10 cellular contexts compared by ENCODE assay signal in the genomic region with DNA sequence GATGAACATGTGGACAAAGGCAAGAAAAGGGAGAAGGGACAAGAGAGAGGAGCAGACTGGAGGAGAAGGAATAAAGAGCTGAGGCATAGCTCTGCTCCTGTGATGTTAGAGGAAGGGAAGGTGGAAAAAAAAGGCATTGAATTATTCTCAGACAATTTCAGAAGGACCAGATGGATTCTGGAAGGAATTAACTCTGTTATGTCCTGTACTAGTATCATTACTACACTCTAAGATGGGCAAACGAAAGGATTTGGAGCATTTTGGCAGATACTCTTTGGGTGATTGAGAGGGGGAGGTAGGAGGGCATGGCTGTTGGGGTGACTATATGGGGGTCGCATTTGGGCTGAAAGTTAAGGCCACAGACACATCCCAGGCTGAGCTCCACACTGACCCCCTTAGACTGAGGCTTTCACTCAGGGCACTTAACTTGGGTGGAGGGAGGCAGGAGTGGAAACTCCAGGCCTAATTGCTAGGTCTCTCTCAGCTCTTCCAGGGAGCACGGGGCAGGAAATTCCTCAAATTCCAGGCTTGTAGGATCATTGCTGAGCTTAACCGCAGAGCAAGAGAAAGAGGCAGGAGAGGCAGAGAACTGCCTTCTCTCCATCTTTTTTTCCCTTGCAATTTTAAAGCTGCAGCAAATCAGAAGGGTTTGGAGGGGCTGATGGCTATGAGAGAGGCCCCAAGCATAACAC. TPM values are rescaled to one million over a fixed set of nuclear protein-coding genes. Genes with fewer than 3 reads are reported as not detected.
A peak's percentile ranks its signal among the peaks of the same experiment; 100 is the strongest.
DNase-seq lines count a peak whose midpoint lies in the region; ATAC-seq and TF ChIP-seq lines count a peak whose summit lies in the region.
"Had no signal": no experiment of that assay in that cellular context is flagged by ENCODE, and none has a peak within 500 bp of the region (broad histone marks: within the 10 kb centered on the region; RNA-seq: fewer than 3 reads in every experiment).

No MANE protein-coding gene starts in this region.

- peaks cover 61 to 73% of the 10 kb centered on the region in 2 donors for H3K27me3 Mint-ChIP-seq in effector memory CD8-positive, alpha-beta T cell

- H3K4me3 ChIP-seq in kidney epithelial cell (ENCODE audit: low read depth, low read length): no peak overlapping the region

- peak; percentile 89 for DNase-seq in HS-5 (ENCODE audit: low read depth)
- peak in 1 of 61 donors; percentile 63 for DNase-seq in caudate nucleus (lab: John Stamatoyannopoulos, UW)
- DNase-seq in kidney epithelial cell (ENCODE audit: low read depth): peak; percentile 88
- DNase-seq in stromal cell of bone marrow (ENCODE audit: low read depth): peak; percentile 89
- no peak for DNase-seq in amygdala (lab: John Stamatoyannopoulos, UW)
- DNase-seq in effector memory CD8-positive, alpha-beta T cell: no peak
- DNase-seq in stimulated activated naive CD8-positive, alpha-beta T cell treated with anti-CD3 and anti-CD28 coated beads, Interleukin-15, Interleukin-2, amounts not matched to agents 100 U/mL and 50 U/mL, for 24 hours: no peak
- DNase-seq: stimulated activated CD4-positive, alpha-beta T cell treated with anti-CD3 and anti-CD28 coated beads, Interleukin-4, amount 100 ng/mL, for 4 hours had no signal

- H3K9me3 Mint-ChIP-seq in effector memory CD8-positive, alpha-beta T cell: no peaks in the 10 kb centered on the region

- H3K36me3 ChIP-seq in kidney epithelial cell (ENCODE audit: control insufficient read depth, insufficient read depth, low read length): no peaks in the 10 kb centered on the region

- peak overlapping the region; percentile 54 for H3K27ac ChIP-seq in caudate nucleus (ENCODE audit: low read depth, low read length)

- H3K36me3 Mint-ChIP-seq in effector memory CD8-positive, alpha-beta T cell (ENCODE audit: insufficient read depth): no peaks in the 10 kb centered on the region

- no peaks in the 10 kb centered on the region for H3K27me3 ChIP-seq in kidney epithelial cell (ENCODE audit: control insufficient read depth, insufficient read depth, low read length)

- no peaks in the 10 kb centered on the region for H3K4me1 Mint-ChIP-seq in effector memory CD8-positive, alpha-beta T cell (ENCODE audit: low read depth in 2 of 2)

- no peak for ATAC-seq in HG02885 (IDR thresholded peaks at IDR 0.05; ENCODE audit: poor library complexity, unreplicated experiment)
- no peak for ATAC-seq in effector memory CD8-positive, alpha-beta T cell (replicated peaks)
- ATAC-seq in stimulated activated naive CD8-positive, alpha-beta T cell treated with anti-CD3 and anti-CD28 coated beads, Interleukin-15, Interleukin-2, amounts not matched to agents 100 U/mL and 50 U/mL, for 24 hours: no peak
- ATAC-seq: activated CD4-positive, CD25-positive, alpha-beta regulatory T cell treated with anti-CD3 and anti-CD28 coated beads, Interleukin-2, amount 50 U/mL, for 24 hours had no signal

- no peak overlapping the region for H3K4me3 Mint-ChIP-seq in effector memory CD8-positive, alpha-beta T cell

- no peak for TF ChIP-seq CTCF in kidney epithelial cell (IDR thresholded peaks at IDR 0.05; ENCODE audit: insufficient read depth, low read length, poor library complexity, severe bottlenecking)

- H3K27ac Mint-ChIP-seq in effector memory CD8-positive, alpha-beta T cell: no peak overlapping the region

RNA-seq across cellular contexts. Expression of gene KIRREL1, which starts 25.9 kb away (rescaled TPM):
- total RNA-seq in kidney epithelial cell: 119 and 126 TPM in 2 replicates

Comparison
In these comparisons a context has a peak if more than half of its experiments do, and no peak if none do; other contexts are left out.
1. DNase-seq: peak in HS-5 (single experiment), kidney epithelial cell (single experiment) and stromal cell of bone marrow (single experiment); none in amygdala (0 of 56), effector memory CD8-positive, alpha-beta T cell (0 of 3) and stimulated activated naive CD8-positive, alpha-beta T cell treated with anti-CD3 and anti-CD28 coated beads, Interleukin-15, Interleukin-2, amounts not matched to agents 100 U/mL and 50 U/mL, for 24 hours (single experiment).